ENCODE assay signal across 9 cellular contexts in genomic region chr11:66676279-66676919, GRCh38. TPM values are rescaled to one million over a fixed set of nuclear protein-coding genes. Genes with fewer than 3 reads are reported as not detected.
DNase-seq lines count a peak whose midpoint lies in the region; ATAC-seq, FAIRE-seq and TF ChIP-seq lines count a peak whose summit lies in the region.
"Had no signal": no experiment of that assay in that cellular context is flagged by ENCODE, and none has a peak within 500 bp of the region (broad histone marks: within the 10 kb centered on the region; RNA-seq: fewer than 3 reads in every experiment).

No MANE protein-coding gene starts in this region.

- TF ChIP-seq CTCF in kidney (IDR thresholded peaks at IDR 0.05; ENCODE audit: borderline replicate concordance, extremely low read depth, insufficient read depth) (no peak), vagina (IDR thresholded peaks at IDR 0.05) (no peak)

- H3K27me3 ChIP-seq in right cardiac atrium (ENCODE audit: control insufficient read depth, insufficient read depth) (no peaks in the 10 kb centered on the region), vagina (no peaks in the 10 kb centered on the region)

- peak overlapping the region; percentile 92 for H3K4me3 Mint-ChIP-seq in activated T-helper 2 cell treated with anti-CD3 and anti-CD28 coated beads, Interferon-gamma antibody, Interleukin-2, Interleukin-4, amounts not matched to agents 10 μg/mL and 5 μg/mL and 100 μg/mL, durations not matched to agents 14 hours and 24 hours and 36 hours (ENCODE audit: low read depth)

- 71% methylated on average over 16 of the region's 16 CpGs for WGBS in right cardiac atrium

- H3K27ac Mint-ChIP-seq in activated T-helper 2 cell treated with anti-CD3 and anti-CD28 coated beads, Interferon-gamma antibody, Interleukin-2, Interleukin-4, amounts not matched to agents 10 μg/mL and 5 μg/mL and 100 μg/mL, durations not matched to agents 14 hours and 24 hours and 36 hours, result peak overlapping the region; percentile 97

- peaks cover 30% of the 10 kb centered on the region for H3K4me1 Mint-ChIP-seq in activated T-helper 2 cell treated with anti-CD3 and anti-CD28 coated beads, Interferon-gamma antibody, Interleukin-2, Interleukin-4, amounts not matched to agents 10 μg/mL and 5 μg/mL and 100 μg/mL, durations not matched to agents 14 hours and 24 hours and 36 hours (ENCODE audit: low read depth)

- no peak for DNase-seq in right cardiac atrium
- no peak for DNase-seq in cardiac septum (ENCODE audit: low spot score)
- no peak for DNase-seq in activated T-helper 2 cell treated with anti-CD3 and anti-CD28 coated beads, Interferon-gamma antibody, Interleukin-2, Interleukin-4, amounts not matched to agents 10 μg/mL and 5 μg/mL and 100 μg/mL, durations not matched to agents 14 hours and 24 hours and 36 hours (ENCODE audit: low spot score)
- DNase-seq in kidney, result no peak
- DNase-seq in vagina (ENCODE audit: extremely low spot score in 2 of 2), result no peak
- no peak for DNase-seq in stimulated activated CD8-positive, alpha-beta memory T cell treated with anti-CD3 and anti-CD28 coated beads, Interleukin-4, amount 100 ng/mL, for 48 hours
- no peak for DNase-seq in NCI-H2196 treated with DMSO at 0.1 percent for 48 hours (lab: John Stamatoyannopoulos, UW; ENCODE audit: unreplicated experiment)

- TF ChIP-seq POLR2A in vagina (IDR thresholded peaks at IDR 0.05), result no peak

- H3K4me1 ChIP-seq in right cardiac atrium (ENCODE audit: control insufficient read depth, insufficient read depth, low read length), result peaks cover 5% of the 10 kb centered on the region
- H3K4me1 ChIP-seq in kidney (ENCODE audit: control insufficient read depth in 1 of 2, insufficient read depth in 1 of 2, low read depth in 1 of 2, low read length in 2 of 2), result peaks cover 15 to 18% of the 10 kb centered on the region in 2 donors
- peaks cover 36% of the 10 kb centered on the region for H3K4me1 ChIP-seq in vagina

- H3K9me3 Mint-ChIP-seq in activated T-helper 2 cell treated with anti-CD3 and anti-CD28 coated beads, Interferon-gamma antibody, Interleukin-2, Interleukin-4, amounts not matched to agents 10 μg/mL and 5 μg/mL and 100 μg/mL, durations not matched to agents 14 hours and 24 hours and 36 hours, result no peaks in the 10 kb centered on the region

- H3K9me3 ChIP-seq in right cardiac atrium (ENCODE audit: control insufficient read depth, low read length) (no peaks in the 10 kb centered on the region), kidney (ENCODE audit: control insufficient read depth in 1 of 2, low read length in 2 of 2) (no peaks in the 10 kb centered on the region), vagina (no peaks in the 10 kb centered on the region)

- intact Hi-C loops in right cardiac atrium (cut with DNase I) (loop anchor here in 3 of 4 donors (5.0 to 10.0 kb wide), 4 partner anchors 52 to 269 kb away; partner anchors contain the start of genes CCDC87 (in 2 of the 3) and CCS (in 2 of the 3)), cardiac septum (cut with DNase I) (loop anchor here (5.0 kb wide), 4 partner anchors 39 to 269 kb away; partner anchors contain the start of genes CCDC87, CCS, MRPL11 and RBM4), kidney (cut with DNase I) (no loop called here), vagina (cut with DNase I) (no loop called here)
- intact Hi-C loops in activated T-helper 2 cell treated with anti-CD3 and anti-CD28 coated beads, Interferon-gamma antibody, Interleukin-2, Interleukin-4, amounts not matched to agents 10 μg/mL and 5 μg/mL and 100 μg/mL, durations not matched to agents 14 hours and 24 hours and 36 hours (cut with micrococcal nuclease), result loop anchor here (2.0 to 5.0 kb wide), 3 partner anchors 38 to 166 kb away; partner anchors contain the start of genes RBM4 and RCE1

- ATAC-seq in right cardiac atrium (no peak), GM18502 (IDR thresholded peaks at IDR 0.05; ENCODE audit: poor library complexity, unreplicated experiment) (no peak)

- FAIRE-seq in kidney (lab: Jason Lieb, UNC), result no peak
- FAIRE-seq: islet of Langerhans had no signal

- peaks cover 0 to 2% of the 10 kb centered on the region in 2 donors for H3K36me3 ChIP-seq in kidney (ENCODE audit: control insufficient read depth in 1 of 2, insufficient read depth in 2 of 2, low read length in 2 of 2)
- H3K36me3 ChIP-seq in vagina, result no peaks in the 10 kb centered on the region

- no peaks in the 10 kb centered on the region for H3K27me3 Mint-ChIP-seq in activated T-helper 2 cell treated with anti-CD3 and anti-CD28 coated beads, Interferon-gamma antibody, Interleukin-2, Interleukin-4, amounts not matched to agents 10 μg/mL and 5 μg/mL and 100 μg/mL, durations not matched to agents 14 hours and 24 hours and 36 hours (ENCODE audit: low read depth)

- H3K27ac ChIP-seq in right cardiac atrium (ENCODE audit: low read length), result no peak overlapping the region
- H3K27ac ChIP-seq in kidney (ENCODE audit: low read depth in 2 of 2, low read length in 2 of 2), result no peak overlapping the region
- no peak overlapping the region for H3K27ac ChIP-seq in vagina

- H3K36me3 Mint-ChIP-seq in activated T-helper 2 cell treated with anti-CD3 and anti-CD28 coated beads, Interferon-gamma antibody, Interleukin-2, Interleukin-4, amounts not matched to agents 10 μg/mL and 5 μg/mL and 100 μg/mL, durations not matched to agents 14 hours and 24 hours and 36 hours (ENCODE audit: low read depth), result peaks cover 15% of the 10 kb centered on the region

- no peak overlapping the region for H3K9ac ChIP-seq in kidney (ENCODE audit: low read length in 2 of 2)

- H3K4me3 ChIP-seq in right cardiac atrium (ENCODE audit: low read length) (peak overlapping the region; percentile 59), kidney (ENCODE audit: low read length in 2 of 2) (peak overlapping the region; percentile 81 to 98), vagina (peak overlapping the region; percentile 66 to 87)

RNA-seq across cellular contexts. Expression of gene RBM4B, which starts 1.3 kb away (rescaled TPM):
- 10 to 100 TPM in 3 of 4 donors, 1 to 10 TPM in 1; 9.0 to 15.7 (median 12.2) TPM for total RNA-seq in right cardiac atrium
- 11.5 TPM for polyA plus RNA-seq in right cardiac atrium
- 11.1 TPM for total RNA-seq in cardiac septum
- 16.5 and 18.4 TPM in 2 replicates for total RNA-seq in activated T-helper 2 cell treated with anti-CD3 and anti-CD28 coated beads, Interferon-gamma antibody, Interleukin-2, Interleukin-4, amounts not matched to agents 10 μg/mL and 5 μg/mL and 100 μg/mL, durations not matched to agents 14 hours and 24 hours and 36 hours
- 18.2 TPM for total RNA-seq in kidney
- 20.8 TPM for polyA plus RNA-seq in kidney (ENCODE audit: insufficient read depth, low read depth, low replicate concordance)
- total RNA-seq in vagina, result 17.4 TPM

RNA-seq across cellular contexts. Expression of gene RBM4, which starts 37.9 kb away (rescaled TPM):
- 10 to 100 TPM; 66.9 to 77.9 (median 68.3) TPM for total RNA-seq in right cardiac atrium
- 63.3 TPM for polyA plus RNA-seq in right cardiac atrium
- total RNA-seq in cardiac septum, result 60.1 TPM
- 125 and 129 TPM in 2 replicates for total RNA-seq in activated T-helper 2 cell treated with anti-CD3 and anti-CD28 coated beads, Interferon-gamma antibody, Interleukin-2, Interleukin-4, amounts not matched to agents 10 μg/mL and 5 μg/mL and 100 μg/mL, durations not matched to agents 14 hours and 24 hours and 36 hours
- 125 TPM for total RNA-seq in kidney
- polyA plus RNA-seq in kidney (ENCODE audit: insufficient read depth, low read depth, low replicate concordance), result 168 TPM
- 61.1 TPM for total RNA-seq in vagina

RNA-seq across cellular contexts. Expression of gene SPTBN2, which starts 52.6 kb away (rescaled TPM):
- 1 to 10 TPM; 2.3 to 7.0 (median 3.1) TPM for total RNA-seq in right cardiac atrium
- 0.38 TPM for polyA plus RNA-seq in right cardiac atrium
- 1.7 TPM for total RNA-seq in cardiac septum
- total RNA-seq in activated T-helper 2 cell treated with anti-CD3 and anti-CD28 coated beads, Interferon-gamma antibody, Interleukin-2, Interleukin-4, amounts not matched to agents 10 μg/mL and 5 μg/mL and 100 μg/mL, durations not matched to agents 14 hours and 24 hours and 36 hours, result 0.73 and 0.99 TPM in 2 replicates
- 64.9 TPM for total RNA-seq in kidney
- 69.8 TPM for polyA plus RNA-seq in kidney (ENCODE audit: insufficient read depth, low read depth, low replicate concordance)
- total RNA-seq in vagina, result 117 TPM

RNA-seq across cellular contexts. Expression of gene RBM14, which starts 60.0 kb away (rescaled TPM):
- total RNA-seq in right cardiac atrium (10 to 100 TPM; 30.8 to 45.6 (median 33.6) TPM), cardiac septum (35.2 TPM), kidney (80.6 TPM), vagina (34.9 TPM)
- polyA plus RNA-seq in right cardiac atrium (28.1 TPM), kidney (ENCODE audit: insufficient read depth, low read depth, low replicate concordance) (35.9 TPM)
- total RNA-seq in activated T-helper 2 cell treated with anti-CD3 and anti-CD28 coated beads, Interferon-gamma antibody, Interleukin-2, Interleukin-4, amounts not matched to agents 10 μg/mL and 5 μg/mL and 100 μg/mL, durations not matched to agents 14 hours and 24 hours and 36 hours, result 188 and 197 TPM in 2 replicates

Comparison
In these comparisons a context has a peak if more than half of its experiments do, and no peak if none do; other contexts are left out.
1. intact Hi-C loops: an anchor here in right cardiac atrium (5.0 to 10.0 kb wide), cardiac septum (5.0 kb wide) and activated T-helper 2 cell treated with anti-CD3 and anti-CD28 coated beads, Interferon-gamma antibody, Interleukin-2, Interleukin-4, amounts not matched to agents 10 μg/mL and 5 μg/mL and 100 μg/mL, durations not matched to agents 14 hours and 24 hours and 36 hours (2.0 to 5.0 kb wide); none called in kidney and vagina.